Comparison of ENCODE assay signal across 8 cellular contexts in genomic region chr6:26305097-26305841, GRCh38. TPM values are rescaled to one million over a fixed set of nuclear protein-coding genes. Genes with fewer than 3 reads are reported as not detected.
DNase-seq lines count a peak whose midpoint lies in the region; ATAC-seq and TF ChIP-seq lines count a peak whose summit lies in the region.

No MANE protein-coding gene starts in this region.

- CTCF ChIA-PET in CD4-positive, alpha-beta T cell (lab: Charles Lee): interaction anchor here (0.6 to 1.6 kb wide), 4 partner anchors 17 to 264 kb away, joined by 3 to 7 read pairs (median 3); no protein-coding TSS in a partner anchor

- H3K27ac Mint-ChIP-seq in CD4-positive, alpha-beta T cell: peak overlapping the region; percentile 93
- peak overlapping the region; percentile 50 to 79 (median 79) for H3K27ac Mint-ChIP-seq in H9

- H3K36me3 Mint-ChIP-seq in CD4-positive, alpha-beta T cell (ENCODE audit: low read depth): peaks cover 15% of the 10 kb centered on the region
- H3K36me3 Mint-ChIP-seq in H9 (ENCODE audit: insufficient read depth in 1 of 3, low read depth in 3 of 3): no peaks in the 10 kb centered on the region

- no peak overlapping the region for H3K56ac ChIP-seq in H9 (ENCODE audit: insufficient read length, low read depth, low read length)

- peaks cover under 1% of the 10 kb centered on the region for H3K9me3 Mint-ChIP-seq in CD4-positive, alpha-beta T cell
- no peaks in the 10 kb centered on the region; a peak in 3 of 5 replicates for H3K9me3 Mint-ChIP-seq in H9

- no peak overlapping the region for H4K5ac ChIP-seq in H9 (ENCODE audit: insufficient read length, low read depth, low read length)

- peak overlapping the region; percentile 86 for H2AFZ ChIP-seq in H9 (ENCODE audit: low read length)

- peak overlapping the region; percentile 93 for H3K4me3 Mint-ChIP-seq in CD4-positive, alpha-beta T cell
- peak overlapping the region; percentile 89 to 95 for H3K4me3 Mint-ChIP-seq in H9

- peak; percentile 73 for ATAC-seq in CD4-positive, alpha-beta T cell (ENCODE audit: poor library complexity)
- ATAC-seq in HG03097 (IDR thresholded peaks at IDR 0.05; ENCODE audit: low FRiP score, unreplicated experiment): no peak

- H3K9me3 ChIP-seq in CD4-positive, alpha-beta T cell (ENCODE audit: control insufficient read depth, low read length): no peaks in the 10 kb centered on the region
- H3K9me3 ChIP-seq in H9 (ENCODE audit: control insufficient read depth, low read depth, low read length): no peaks in the 10 kb centered on the region
- no peaks in the 10 kb centered on the region for H3K9me3 ChIP-seq in NT2/D1 (ENCODE audit: insufficient read depth, low read length)
- no peaks in the 10 kb centered on the region for H3K9me3 ChIP-seq in neutrophil
- no peaks in the 10 kb centered on the region for H3K9me3 ChIP-seq in uterus

- no peak overlapping the region for H2BK15ac ChIP-seq in H9 (ENCODE audit: low read depth, low read length)

- H3K4me1 ChIP-seq in H9 (ENCODE audit: insufficient read depth, low read length) (no peaks in the 10 kb centered on the region), NT2/D1 (ENCODE audit: insufficient read depth, insufficient read length) (no peaks in the 10 kb centered on the region), neutrophil (ENCODE audit: control insufficient read depth in 1 of 2, insufficient read depth in 1 of 2, low read depth in 1 of 2, low read length in 1 of 2) (peaks cover 17 to 21% of the 10 kb centered on the region in 2 experiments), uterus (no peaks in the 10 kb centered on the region)

- H2BK5ac ChIP-seq in H9 (ENCODE audit: insufficient read length, low read length): no peak overlapping the region

- no peak overlapping the region for H3T11ph ChIP-seq in H9 (ENCODE audit: low read length)

- no peak overlapping the region for H4K91ac ChIP-seq in H9 (ENCODE audit: insufficient read length, low read depth, low read length)

- no peak overlapping the region for H3K27ac ChIP-seq in CD4-positive, alpha-beta T cell (ENCODE audit: low read depth, low read length)
- no peak overlapping the region for H3K27ac ChIP-seq in H9 (ENCODE audit: insufficient read length, low read depth, low read length)
- peak overlapping the region; percentile 77 for H3K27ac ChIP-seq in neutrophil
- H3K27ac ChIP-seq in uterus: peak overlapping the region; percentile 58 to 82

- H3K27me3 ChIP-seq in CD4-positive, alpha-beta T cell (ENCODE audit: control insufficient read depth, insufficient read depth, low read length): no peaks in the 10 kb centered on the region
- H3K27me3 ChIP-seq in H9 (ENCODE audit: insufficient read depth, low read length) (no peaks in the 10 kb centered on the region), NT2/D1 (ENCODE audit: insufficient read depth, insufficient read length) (no peaks in the 10 kb centered on the region), neutrophil (peaks cover 27% of the 10 kb centered on the region), uterus (no peaks in the 10 kb centered on the region)

- H3K4me2 ChIP-seq in H9 (ENCODE audit: insufficient read depth, insufficient read length, low read length): peak overlapping the region; percentile 58

- POLR2A ChIA-PET in CD4-positive, alpha-beta T cell (lab: Charles Lee): interaction anchor here (0.8 to 3.8 kb wide), 21 partner anchors 9 to 1566 kb away, joined by 3 to 36 read pairs (median 6); partner anchors contain the start of gene HMGN4

- no peak overlapping the region for H2BK12ac ChIP-seq in H9 (ENCODE audit: insufficient read length, low read depth, low read length)

- no peak for TF ChIP-seq CTCF in CD4-positive, alpha-beta T cell (IDR thresholded peaks at IDR 0.05)
- no peak for TF ChIP-seq CTCF in H9 (conservative IDR thresholded peaks at IDR 0.05)
- no peak for TF ChIP-seq CTCF in foreskin fibroblast (IDR thresholded peaks at IDR 0.05; ENCODE audit: low read depth, low read length)
- no peak for TF ChIP-seq CTCF in neutrophil (IDR thresholded peaks at IDR 0.05)
- no peak for TF ChIP-seq CTCF in uterus (IDR thresholded peaks at IDR 0.05)

- H3K23ac ChIP-seq in H9 (ENCODE audit: insufficient read length, low read depth, low read length): no peak overlapping the region

- no peak overlapping the region for H3K14ac ChIP-seq in H9 (ENCODE audit: insufficient read depth, low read length)

- H2BK20ac ChIP-seq in H9 (ENCODE audit: low read depth, low read length, poor library complexity, severe bottlenecking): no peak overlapping the region

- H3K4me1 Mint-ChIP-seq in CD4-positive, alpha-beta T cell (ENCODE audit: low read depth): peaks cover 35% of the 10 kb centered on the region
- H3K4me1 Mint-ChIP-seq in H9: peaks cover 10 to 11% of the 10 kb centered on the region in 2 experiments

- no CpG with 5 or more reads among the region's 22 CpGs for WGBS in H9 (ENCODE audit: extremely low coverage, insufficient read length, low lambda C conversion rate)

- TF ChIP-seq POLR2A in uterus (IDR thresholded peaks at IDR 0.05): no peak

- H3K79me1 ChIP-seq in H9 (ENCODE audit: insufficient read depth, low read depth, low read length, poor library complexity, severe bottlenecking): no peaks in the 10 kb centered on the region

- peak overlapping the region; percentile 63 for H3K4me3 ChIP-seq in NT2/D1 (ENCODE audit: insufficient read length, low read depth)
- peak overlapping the region; percentile 52 to 71 for H3K4me3 ChIP-seq in foreskin fibroblast (ENCODE audit: low read depth in 1 of 2, low read length in 2 of 2)
- H3K4me3 ChIP-seq in neutrophil (ENCODE audit: low read depth in 1 of 2, low read length in 1 of 2): peak overlapping the region; percentile 61 to 66
- H3K4me3 ChIP-seq in uterus: peak overlapping the region; percentile 34 to 53

- no peak overlapping the region for H3K18ac ChIP-seq in H9 (ENCODE audit: insufficient read length, low read depth, low read length)

- no peak overlapping the region for H4K8ac ChIP-seq in H9 (replicated peaks; ENCODE audit: insufficient read length, low read depth, low read length)

- H3K4ac ChIP-seq in H9 (ENCODE audit: low read depth, low read length): no peak overlapping the region

- DNase-seq in CD4-positive, alpha-beta T cell: peak in 8 of 10 experiments; percentile 48 to 70 (median 60)
- peak; percentile 84 for DNase-seq in H9
- DNase-seq in NT2/D1 (ENCODE audit: low read depth, low spot score): no peak
- peak; percentile 75 for DNase-seq in activated naive CD4-positive, alpha-beta T cell treated with Interleukin-2 at 50 U/mL for 16 hours
- DNase-seq in foreskin fibroblast: peak; percentile 77 to 85
- peak; percentile 69 to 81 for DNase-seq in uterus

- H3K36me3 ChIP-seq in NT2/D1 (ENCODE audit: insufficient read depth, insufficient read length, low read length): no peaks in the 10 kb centered on the region
- H3K36me3 ChIP-seq in neutrophil: no peaks in the 10 kb centered on the region
- H3K36me3 ChIP-seq in uterus: no peaks in the 10 kb centered on the region

- H3K9ac ChIP-seq in H9 (ENCODE audit: extremely low read depth, insufficient read length, low read length): peak overlapping the region; percentile 51
- H3K9ac ChIP-seq in NT2/D1 (ENCODE audit: insufficient read length, low read depth): peak overlapping the region; percentile 37

- H3K23me2 ChIP-seq in H9 (ENCODE audit: insufficient read length, low read depth, low read length, poor library complexity, severe bottlenecking): no peaks in the 10 kb centered on the region

- no peaks in the 10 kb centered on the region for H3K79me2 ChIP-seq in H9 (ENCODE audit: insufficient read depth, low read length)

- no peak overlapping the region for H2AK5ac ChIP-seq in H9 (ENCODE audit: insufficient read length, low read length)

- H4K20me1 ChIP-seq in H9 (ENCODE audit: control insufficient read depth, insufficient read depth, insufficient read length): no peaks in the 10 kb centered on the region

- H2BK120ac ChIP-seq in H9 (ENCODE audit: low read depth, low read length, poor library complexity, severe bottlenecking): no peak overlapping the region

- H3K27me3 Mint-ChIP-seq in CD4-positive, alpha-beta T cell: peaks cover 12% of the 10 kb centered on the region
- peaks cover 3% of the 10 kb centered on the region; the same call in 1 of the 2 replicates for H3K27me3 Mint-ChIP-seq in H9 (ENCODE audit: low read depth)

- intact Hi-C loops in CD4-positive, alpha-beta T cell (cut with DNase I, micrococcal nuclease): loop anchor here (1.0 to 10.0 kb wide), 2 partner anchors 20 to 1170 kb away; partner anchors contain the start of gene ZNF184 (in 1 of the 2)
- intact Hi-C loops in uterus (cut with DNase I; ENCODE audit: low total_unique reads): no loop called here

RNA-seq across cellular contexts. Expression of gene BTN3A2, which starts 59.7 kb away (rescaled TPM):
- 10 to 100 TPM; 40.6 to 45.5 TPM for total RNA-seq in CD4-positive, alpha-beta T cell
- 3.3 and 4.0 TPM in 2 replicates for total RNA-seq in H9 (2021)
- total RNA-seq in uterus: 10 to 100 TPM in 3 of 4 donors, 1 to 10 TPM in 1; 8.7 to 70.6 (median 26.4) TPM

Comparison
In these comparisons a context has a peak if more than half of its experiments do, and no peak if none do; other contexts are left out.
1. H3K27ac ChIP-seq: peak in neutrophil (single experiment) and uterus (2 of 2); none in CD4-positive, alpha-beta T cell (single experiment) and H9 (single experiment).
2. Peak in every context shown above with its lines, with median percentiles within 50 percentile points of each other: H3K4me3 ChIP-seq.